8 cellular contexts compared by ENCODE assay signal in genomic region chr4:158161561-158162354, GRCh38. TPM values are rescaled to one million over a fixed set of nuclear protein-coding genes. Genes with fewer than 3 reads are reported as not detected.
DNase-seq lines count a peak whose midpoint lies in the region; ATAC-seq and TF ChIP-seq lines count a peak whose summit lies in the region.

No MANE protein-coding gene starts in this region.

- RAD21 ChIA-PET in HCT116 (lab: Charles Lee; ENCODE audit: low non-redundant PET in 1 of 2, low total read pairs in 2 of 2, uncharacterized antibody in 2 of 2, unreplicated experiment in 2 of 2), result no interaction called here

- CTCF ChIA-PET in HCT116 (lab: Charles Lee), result no interaction called here

- H3K27me3 ChIP-seq in HCT116 (ENCODE audit: insufficient read depth, low read length), result no peaks in the 10 kb centered on the region
- H3K27me3 ChIP-seq in right atrium auricular region, result no peaks in the 10 kb centered on the region
- no peaks in the 10 kb centered on the region for H3K27me3 ChIP-seq in skeletal muscle satellite cell (ENCODE audit: control insufficient read depth, insufficient read depth, low read length)

- intact Hi-C loops in HCT116 (cut with micrococcal nuclease), result loop anchor here (5.0 kb wide), 1 partner anchor 69 kb away; no protein-coding TSS in a partner anchor

- POLR2A ChIA-PET in HCT116 (lab: Charles Lee), result no interaction called here

- H3K4me2 ChIP-seq in HCT116 (ENCODE audit: low read length) (peak overlapping the region; percentile 69), skeletal muscle satellite cell (ENCODE audit: low read length) (peak overlapping the region; percentile 44)

- ATAC-seq in HCT116 (peak; percentile 92), GM18498 (IDR thresholded peaks at IDR 0.05; ENCODE audit: unreplicated experiment) (no peak), HG03571 (IDR thresholded peaks at IDR 0.05; ENCODE audit: unreplicated experiment) (no peak)

- no peaks in the 10 kb centered on the region for H4K20me1 ChIP-seq in HCT116 (ENCODE audit: insufficient read depth)

- H3K27ac ChIP-seq in HCT116 (ENCODE audit: low read depth, low read length), result peak overlapping the region; percentile 8; the same call in 1 of the 2 replicates
- peak overlapping the region; percentile 52 to 63 for H3K27ac ChIP-seq in right atrium auricular region

- H3K9ac ChIP-seq in HCT116 (ENCODE audit: low read length) (no peak overlapping the region), skeletal muscle satellite cell (ENCODE audit: low read depth, low read length) (peak overlapping the region; percentile 39)

- H3K9me2 ChIP-seq in HCT116 (ENCODE audit: insufficient read depth), result no peaks in the 10 kb centered on the region

- no peaks in the 10 kb centered on the region for H3K79me2 ChIP-seq in HCT116 (ENCODE audit: insufficient read depth, low read length)

- peaks cover 3 to 38% of the 10 kb centered on the region in 2 experiments; a peak in 2 of 4 replicates for H3K4me1 ChIP-seq in HCT116 (ENCODE audit: control insufficient read depth in 1 of 2, insufficient read depth in 2 of 2, low read length in 2 of 2)
- H3K4me1 ChIP-seq in right atrium auricular region, result peaks cover 0 to 82% of the 10 kb centered on the region in 2 donors
- peaks cover 16% of the 10 kb centered on the region for H3K4me1 ChIP-seq in skeletal muscle satellite cell (ENCODE audit: control insufficient read depth, insufficient read depth, low read length)

- no TSS peak for BruUV-seq in HCT116 (replicated peaks; lab: Mats Ljungman, UMichigan)

- no peak for TF ChIP-seq RAD21 in HCT116 (IDR thresholded peaks at IDR 0.05; ENCODE audit: low read depth)

- no peak for TF ChIP-seq POLR2A in HCT116 (IDR thresholded peaks at IDR 0.05; ENCODE audit: borderline replicate concordance, extremely low read depth, insufficient read depth, insufficient read length)

- peak overlapping the region in 1 of 2 experiments; percentile 10; a peak in 2 of 4 replicates for H3K4me3 ChIP-seq in HCT116 (replicated peaks in 1 of 2; ENCODE audit: low read depth in 1 of 2, low read length in 2 of 2)
- H3K4me3 ChIP-seq in right atrium auricular region, result no peak overlapping the region
- no peak overlapping the region for H3K4me3 ChIP-seq in skeletal muscle satellite cell (ENCODE audit: low read length)

- peak overlapping the region; percentile 84 for H2AFZ ChIP-seq in HCT116 (ENCODE audit: low read depth, low read length, poor library complexity, severe bottlenecking)

- TF ChIP-seq CTCF in HCT116 (IDR thresholded peaks at IDR 0.05 in 2 of 3, conservative IDR thresholded peaks at IDR 0.05 in 1 of 3; ENCODE audit: borderline replicate concordance in 1 of 3, insufficient read depth in 1 of 3, low read depth in 2 of 3, low read length in 2 of 3), result no peak
- TF ChIP-seq CTCF in right atrium auricular region (IDR thresholded peaks at IDR 0.05), result no peak

- H3K9me3 ChIP-seq in HCT116 (ENCODE audit: control insufficient read depth in 1 of 2, insufficient read depth in 1 of 2, low read depth in 1 of 2, low read length in 2 of 2), result no peaks in the 10 kb centered on the region
- H3K9me3 ChIP-seq in right atrium auricular region, result no peaks in the 10 kb centered on the region
- H3K9me3 ChIP-seq in skeletal muscle satellite cell (replicated peaks; ENCODE audit: low read length), result no peaks in the 10 kb centered on the region

- DNase-seq in HCT116 (ENCODE audit: low read depth, low spot score) (peak; percentile 63), amniotic epithelial cell (ENCODE audit: low read depth) (peak; percentile 100), right atrium auricular region (ENCODE audit: low spot score) (peak; percentile 83), 8988T (no peak), middle frontal gyrus (ENCODE audit: extremely low spot score, low spot score) (no peak)

- no peaks in the 10 kb centered on the region for H3K36me3 ChIP-seq in HCT116 (ENCODE audit: control insufficient read depth in 1 of 2, insufficient read depth in 2 of 2, low read length in 2 of 2)
- no peaks in the 10 kb centered on the region for H3K36me3 ChIP-seq in right atrium auricular region
- H3K36me3 ChIP-seq in skeletal muscle satellite cell (ENCODE audit: insufficient read depth, low read length), result no peaks in the 10 kb centered on the region

TF ChIP-seq in HCT116, 20 proteins besides CTCF, POLR2A, EP300 and RAD21 (continues in another document):
- TF ChIP-seq, protein P1, sequence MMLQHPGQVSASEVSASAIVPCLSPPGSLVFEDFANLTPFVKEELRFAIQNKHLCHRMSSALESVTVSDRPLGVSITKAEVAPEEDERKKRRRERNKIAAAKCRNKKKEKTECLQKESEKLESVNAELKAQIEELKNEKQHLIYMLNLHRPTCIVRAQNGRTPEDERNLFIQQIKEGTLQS (IDR thresholded peaks at IDR 0.05), result no peak
- peak; percentile 60; the same call in 1 of the 2 replicates for TF ChIP-seq JUND (IDR thresholded peaks at IDR 0.05)
- no peak for TF ChIP-seq ELF1 (IDR thresholded peaks at IDR 0.05; ENCODE audit: borderline replicate concordance, low read depth)
- TF ChIP-seq POLR2AphosphoS5 (IDR thresholded peaks at IDR 0.05; ENCODE audit: low read depth, low read length), result no peak
- TF ChIP-seq SRF (IDR thresholded peaks at IDR 0.05; ENCODE audit: low read depth), result 0 out of 2 replicates have a peak, but pooled peaks have one; percentile 21
- TF ChIP-seq EGR1 (IDR thresholded peaks at IDR 0.05; ENCODE audit: low read depth), result no peak
- TF ChIP-seq CBX3 (IDR thresholded peaks at IDR 0.05; ENCODE audit: low read depth), result 0 out of 2 replicates have a peak, but pooled peaks have one; percentile 16
- TF ChIP-seq FOSL1 (IDR thresholded peaks at IDR 0.05; ENCODE audit: low read depth), result peak; percentile 64
- TF ChIP-seq EZH2phosphoT487 (IDR thresholded peaks at IDR 0.05; ENCODE audit: borderline replicate concordance), result no peak
- peak; percentile 50; the same call in 1 of the 2 replicates for TF ChIP-seq SP1 (IDR thresholded peaks at IDR 0.05; ENCODE audit: low read depth)
- no peak for TF ChIP-seq TCF7L2 (IDR thresholded peaks at IDR 0.05; ENCODE audit: borderline replicate concordance, extremely low read depth, insufficient read depth, insufficient read length)
- TF ChIP-seq ZFX (IDR thresholded peaks at IDR 0.05), result no peak
- no peak for TF ChIP-seq ZBTB33 (IDR thresholded peaks at IDR 0.05; ENCODE audit: extremely low read depth, insufficient replicate concordance, low read length)
- no peak for TF ChIP-seq MAX (IDR thresholded peaks at IDR 0.05)
- peak; percentile 23; the same call in 1 of the 2 replicates for TF ChIP-seq CEBPB (IDR thresholded peaks at IDR 0.05; ENCODE audit: low read depth)
- no peak for TF ChIP-seq SIN3A (IDR thresholded peaks at IDR 0.05; ENCODE audit: low read depth)
- no peak for TF ChIP-seq REST (IDR thresholded peaks at IDR 0.05; ENCODE audit: low read depth)
- no peak for TF ChIP-seq YY1 (IDR thresholded peaks at IDR 0.05; ENCODE audit: extremely low read depth, insufficient replicate concordance, low read depth, low read length)
- TF ChIP-seq EZH2 (IDR thresholded peaks at IDR 0.05), result no peak

RNA-seq across cellular contexts. Expression of gene GASK1B, which starts 11.1 kb away (rescaled TPM):
- total RNA-seq in HCT116 (2021; ENCODE audit: unreplicated experiment), result 1.3 TPM
- 0.05 and 0.12 TPM in 2 replicates for polyA plus RNA-seq in HCT116 (2012)
- total RNA-seq in right atrium auricular region, result 10 to 100 TPM; 49.9 to 56.9 TPM
- total RNA-seq in skeletal muscle satellite cell (2012; rRNA removed), result 27.4 and 50.5 TPM in 2 replicates

RNA-seq across cellular contexts. Expression of gene TMEM144, which starts 48.5 kb away (rescaled TPM):
- total RNA-seq in HCT116 (2021; ENCODE audit: unreplicated experiment), result 12.9 TPM
- 8.4 and 8.5 TPM in 2 replicates for polyA plus RNA-seq in HCT116 (2012)
- 1 to 10 TPM; 7.1 to 9.7 TPM for total RNA-seq in right atrium auricular region
- total RNA-seq in skeletal muscle satellite cell (2012; rRNA removed), result 8.7 and 11.4 TPM in 2 replicates

Comparison
In these comparisons a context has a peak if more than half of its experiments do, and no peak if none do; other contexts are left out.
1. DNase-seq: peak in HCT116 (single experiment), amniotic epithelial cell (single experiment) and right atrium auricular region (single experiment); none in 8988T (single experiment) and middle frontal gyrus (single experiment).
2. RNA of gene GASK1B, which starts 11.1 kb away (total RNA-seq): 49.9 to 56.9 TPM in right atrium auricular region; 1.3 TPM in HCT116 (single experiment); every median in the first group is over 10 times any median in the second.